6 cellular contexts compared by ENCODE assay signal in the genomic region with DNA sequence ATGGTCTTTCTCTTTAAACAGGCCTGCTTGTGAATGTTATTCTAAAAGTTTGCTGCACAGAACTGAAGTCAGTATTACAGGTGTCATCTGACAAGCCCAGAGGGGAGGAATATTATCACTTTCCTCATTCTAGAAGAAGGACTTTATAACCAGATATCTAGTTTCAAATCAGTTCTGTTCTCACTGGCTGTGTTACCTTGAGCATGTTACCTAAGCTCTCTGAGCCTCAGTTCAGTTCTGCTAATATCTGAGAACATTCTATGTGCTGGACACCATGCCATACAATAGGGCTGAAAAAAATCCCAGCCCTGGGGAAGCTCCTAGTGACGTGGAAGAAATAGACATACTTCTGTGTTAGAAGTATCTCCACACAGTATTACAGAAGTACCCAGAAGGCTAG.
"Had no signal": no experiment of that assay in that cellular context is flagged by ENCODE, and none has a peak within 500 bp of the region (broad histone marks: within the 10 kb centered on the region; RNA-seq: fewer than 3 reads in every experiment).

No MANE protein-coding gene starts in this region.

- H3K9me3 Mint-ChIP-seq: IgD-negative memory B cell had no signal

- FAIRE-seq: HepG2, HTR-8/SVneo had no signal

- H3K27me3 Mint-ChIP-seq: IgD-negative memory B cell had no signal

- DNase-seq: IMR-90, KBM-7 had no signal

- H3K27ac ChIP-seq: HL-60 had no signal

- H3K27ac Mint-ChIP-seq: IgD-negative memory B cell had no signal

- H3K4me3 Mint-ChIP-seq: IgD-negative memory B cell had no signal
